ENCODE assay signal across 24 cellular contexts in the genomic region with DNA sequence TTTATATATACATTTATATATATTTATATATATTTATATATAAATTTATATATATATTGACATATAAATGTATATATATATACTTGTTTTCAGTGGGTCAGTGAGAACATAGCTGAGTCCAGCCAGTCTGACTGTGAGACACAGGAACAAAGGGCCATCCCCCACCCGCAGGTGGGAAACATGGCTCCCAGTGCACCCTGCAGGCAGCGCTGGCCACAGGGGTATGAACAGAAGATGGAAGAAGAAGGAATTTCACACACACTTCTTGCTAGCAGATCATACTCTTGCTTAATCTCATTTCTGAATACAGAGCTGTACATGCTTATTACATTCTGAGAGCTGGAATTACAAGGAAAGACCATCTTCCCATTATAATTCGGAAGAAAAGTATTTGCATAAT.
DNase-seq lines count a peak whose midpoint lies in the region; ATAC-seq and TF ChIP-seq lines count a peak whose summit lies in the region.
"Had no signal": no experiment of that assay in that cellular context is flagged by ENCODE, and none has a peak within 500 bp of the region (broad histone marks: within the 10 kb centered on the region; RNA-seq: fewer than 3 reads in every experiment).

No MANE protein-coding gene starts in this region.

- peak; percentile 47 for ATAC-seq in activated CD8-positive, alpha-beta T cell treated with anti-CD3 and anti-CD28 coated beads for 36 hours
- ATAC-seq in GM19452 (IDR thresholded peaks at IDR 0.05; ENCODE audit: unreplicated experiment) = no peak
- ATAC-seq: activated T-cell treated with anti-CD3 and anti-CD28 coated beads, Interleukin-2, amount 50 U/mL, for 4 hours; heart right ventricle; left cardiac atrium had no signal

- H3K9me3 ChIP-seq in A673 (ENCODE audit: low read depth, low read length, poor library complexity, severe bottlenecking) (peaks cover 4% of the 10 kb centered on the region), smooth muscle cell (replicated peaks; ENCODE audit: low read depth) (no peaks in the 10 kb centered on the region)
- H3K9me3 ChIP-seq: heart right ventricle, SJCRH30, tibial nerve had no signal

- WGBS in smooth muscle cell (ENCODE audit: low lambda C conversion rate) = 96% methylated on average over 3 of the region's 3 CpGs

- H4K20me1 ChIP-seq in smooth muscle cell (ENCODE audit: low read depth) = no peaks in the 10 kb centered on the region
- H4K20me1 ChIP-seq: BLaER1 had no signal

- no peak overlapping the region for H2AFZ ChIP-seq in smooth muscle cell (ENCODE audit: low read depth)

- H3K4me3 Mint-ChIP-seq in activated CD8-positive, alpha-beta T cell treated with anti-CD3 and anti-CD28 coated beads for 36 hours = no peak overlapping the region
- H3K4me3 Mint-ChIP-seq: activated naive CD8-positive, alpha-beta T cell; activated T-cell treated with anti-CD3 and anti-CD28 coated beads, Interleukin-2, amount 50 U/mL, for 4 hours; central memory CD8-positive, alpha-beta T cell; stimulated activated naive CD8-positive, alpha-beta T cell treated with anti-CD3 and anti-CD28 coated beads, Interleukin-15, amount 100 ng/mL, for 72 hours had no signal

- no peaks in the 10 kb centered on the region for H3K27me3 ChIP-seq in A673 (replicated peaks; ENCODE audit: insufficient read depth, low read depth, low read length, poor library complexity)
- no peaks in the 10 kb centered on the region for H3K27me3 ChIP-seq in dorsolateral prefrontal cortex
- peaks cover 3% of the 10 kb centered on the region for H3K27me3 ChIP-seq in smooth muscle cell (ENCODE audit: low read depth)
- H3K27me3 ChIP-seq: BLaER1, heart right ventricle, SJCRH30, tibial nerve had no signal

- no peaks in the 10 kb centered on the region for H3K36me3 ChIP-seq in A673 (ENCODE audit: insufficient read depth, low read length, poor library complexity, severe bottlenecking)
- no peaks in the 10 kb centered on the region for H3K36me3 ChIP-seq in smooth muscle cell (ENCODE audit: low read depth)
- H3K36me3 ChIP-seq: BLaER1, heart right ventricle, SJCRH30, tibial nerve had no signal

- peak; percentile 21 for DNase-seq in NCI-H2171 treated with DMSO at 0.1 percent for 48 hours (lab: John Stamatoyannopoulos, UW)
- no peak for DNase-seq in NCI-H2171 (lab: John Stamatoyannopoulos, UW)
- DNase-seq in A673 (ENCODE audit: low spot score) = peak; percentile 2
- peak; percentile 22 to 32 for DNase-seq in NCI-H1930 (lab: John Stamatoyannopoulos, UW)
- DNase-seq in activated CD8-positive, alpha-beta T cell treated with anti-CD3 and anti-CD28 coated beads for 36 hours = peak; percentile 29
- no peak for DNase-seq in dorsolateral prefrontal cortex
- DNase-seq in smooth muscle cell (lab: John Stamatoyannopoulos, UW; ENCODE audit: unreplicated experiment) = no peak
- DNase-seq: 8988T; activated CD8-positive, alpha-beta memory T cell treated with anti-CD3 and anti-CD28 coated beads for 24 hours; activated T-cell treated with anti-CD3 and anti-CD28 coated beads, Interleukin-2, amount 50 U/mL, for 4 hours; Calu3; foreskin fibroblast; heart right ventricle; left cardiac atrium; mesenchymal stem cell; NCI-H1092; stimulated activated naive CD8-positive, alpha-beta T cell treated with anti-CD3 and anti-CD28 coated beads, Interleukin-15, amount 100 ng/mL, for 72 hours had no signal

- no peak overlapping the region for H3K27ac Mint-ChIP-seq in activated CD8-positive, alpha-beta T cell treated with anti-CD3 and anti-CD28 coated beads for 36 hours
- H3K27ac Mint-ChIP-seq: activated naive CD8-positive, alpha-beta T cell; stimulated activated naive CD8-positive, alpha-beta T cell treated with anti-CD3 and anti-CD28 coated beads, Interleukin-15, amount 100 ng/mL, for 72 hours had no signal

- H3K27ac ChIP-seq in A673 (ENCODE audit: low read depth, low read length, poor library complexity, severe bottlenecking) (no peak overlapping the region), dorsolateral prefrontal cortex (no peak overlapping the region), smooth muscle cell (ENCODE audit: low read depth) (no peak overlapping the region)
- H3K27ac ChIP-seq: BLaER1, epithelial cell of prostate, heart right ventricle, SJCRH30, tibial nerve had no signal

- no TSS peak for BruUV-seq in A673 (replicated peaks; lab: Mats Ljungman, UMichigan)

- no peaks in the 10 kb centered on the region for H3K4me1 Mint-ChIP-seq in activated CD8-positive, alpha-beta T cell treated with anti-CD3 and anti-CD28 coated beads for 36 hours (ENCODE audit: low read depth)
- H3K4me1 Mint-ChIP-seq: central memory CD8-positive, alpha-beta T cell; stimulated activated naive CD8-positive, alpha-beta T cell treated with anti-CD3 and anti-CD28 coated beads, Interleukin-15, amount 100 ng/mL, for 72 hours had no signal

- peaks cover 4% of the 10 kb centered on the region for H3K9me3 Mint-ChIP-seq in activated CD8-positive, alpha-beta T cell treated with anti-CD3 and anti-CD28 coated beads for 36 hours
- H3K9me3 Mint-ChIP-seq: activated T-cell treated with anti-CD3 and anti-CD28 coated beads, Interleukin-2, amount 50 U/mL, for 4 hours had no signal

- H3K4me3 ChIP-seq in A673 (ENCODE audit: low read depth, low read length, poor library complexity, severe bottlenecking) (no peak overlapping the region), dorsolateral prefrontal cortex (no peak overlapping the region), smooth muscle cell (no peak overlapping the region)
- H3K4me3 ChIP-seq: BLaER1, heart right ventricle, SJCRH30, tibial nerve had no signal

- intact Hi-C loops in A673 (cut with micrococcal nuclease; ENCODE audit: unreplicated experiment) (no loop called here), dorsolateral prefrontal cortex (cut with DNase I) (no loop called here)
- intact Hi-C loops in activated CD8-positive, alpha-beta T cell treated with anti-CD3 and anti-CD28 coated beads for 36 hours (cut with micrococcal nuclease) = no loop called here

- TF ChIP-seq CTCF in A673 (conservative IDR thresholded peaks at IDR 0.05; ENCODE audit: low read depth, low read length) = no peak
- TF ChIP-seq CTCF in activated CD8-positive, alpha-beta T cell treated with anti-CD3 and anti-CD28 coated beads for 36 hours (IDR thresholded peaks at IDR 0.05) = no peak
- TF ChIP-seq CTCF in dorsolateral prefrontal cortex (IDR thresholded peaks at IDR 0.05 in 54 of 56, conservative IDR thresholded peaks at IDR 0.05 in 2 of 56; ENCODE audit: low read depth in 1 of 56, partially characterized antibody in 56 of 56) = no peak
- no peak for TF ChIP-seq CTCF in smooth muscle cell (IDR thresholded peaks at IDR 0.05; ENCODE audit: borderline replicate concordance, insufficient read depth, poor library complexity, severe bottlenecking)

- POLR2A ChIA-PET in A673 (lab: Charles Lee; ENCODE audit: low non-redundant PET) = no interaction called here
- POLR2A ChIA-PET in activated CD8-positive, alpha-beta T cell treated with anti-CD3 and anti-CD28 coated beads for 36 hours (lab: Charles Lee) = no interaction called here

- H3F3A ChIP-seq in smooth muscle cell (ENCODE audit: low read depth) = no peaks in the 10 kb centered on the region

- H3K4me2 ChIP-seq in smooth muscle cell = no peak overlapping the region
- H3K4me2 ChIP-seq: BLaER1 had no signal

- CTCF ChIA-PET in A673 (lab: Charles Lee) = no interaction called here
- CTCF ChIA-PET in activated CD8-positive, alpha-beta T cell treated with anti-CD3 and anti-CD28 coated beads for 36 hours (lab: Charles Lee) = no interaction called here

- no peaks in the 10 kb centered on the region for H3K27me3 Mint-ChIP-seq in activated CD8-positive, alpha-beta T cell treated with anti-CD3 and anti-CD28 coated beads for 36 hours
- H3K27me3 Mint-ChIP-seq: activated naive CD8-positive, alpha-beta T cell; central memory CD8-positive, alpha-beta T cell; stimulated activated naive CD8-positive, alpha-beta T cell treated with anti-CD3 and anti-CD28 coated beads, Interleukin-15, amount 100 ng/mL, for 72 hours had no signal

- H3K4me1 ChIP-seq in A673 (ENCODE audit: insufficient read depth, low read length, poor library complexity, severe bottlenecking) (no peaks in the 10 kb centered on the region), smooth muscle cell (ENCODE audit: low read depth) (no peaks in the 10 kb centered on the region)
- H3K4me1 ChIP-seq: heart right ventricle, SJCRH30, tibial nerve had no signal

- no peak overlapping the region for H3K9ac ChIP-seq in smooth muscle cell (ENCODE audit: low read depth)
- H3K9ac ChIP-seq: BLaER1 had no signal

- H3K36me3 Mint-ChIP-seq in activated CD8-positive, alpha-beta T cell treated with anti-CD3 and anti-CD28 coated beads for 36 hours (ENCODE audit: low read depth) = no peaks in the 10 kb centered on the region
- H3K36me3 Mint-ChIP-seq: activated naive CD8-positive, alpha-beta T cell had no signal

- no peaks in the 10 kb centered on the region for H3K79me2 ChIP-seq in smooth muscle cell (ENCODE audit: low read depth)

Comparison
In these comparisons a context has a peak if more than half of its experiments do, and no peak if none do; other contexts are left out.
1. DNase-seq: peak in NCI-H2171 treated with DMSO at 0.1 percent for 48 hours (single experiment), A673 (single experiment), NCI-H1930 (2 of 2) and activated CD8-positive, alpha-beta T cell treated with anti-CD3 and anti-CD28 coated beads for 36 hours (single experiment); none in NCI-H2171 (single experiment), dorsolateral prefrontal cortex (0 of 10) and smooth muscle cell (single experiment).